1 cellular context compared by ENCODE assay signal in the genomic region with DNA sequence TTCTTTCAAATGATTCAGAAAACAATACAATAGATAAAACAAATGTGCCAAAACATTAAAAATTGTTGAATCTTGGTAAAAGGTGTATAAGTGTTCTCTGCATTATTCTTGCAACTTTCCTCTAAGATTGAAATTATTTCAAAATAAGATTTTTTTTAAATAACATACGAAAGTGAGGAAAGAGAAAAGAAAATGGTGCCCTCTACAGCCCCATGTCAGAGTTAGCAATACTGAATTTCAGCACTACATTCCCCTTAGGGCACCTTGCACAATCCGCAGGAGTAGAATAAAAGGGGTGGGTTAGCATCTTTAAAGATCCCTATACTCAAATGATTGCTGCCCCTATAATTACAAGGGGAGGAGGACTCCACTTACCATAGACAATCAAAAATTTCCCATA.
TF ChIP-seq lines count a peak whose summit lies in the region.

No MANE protein-coding gene starts in this region.

TF ChIP-seq in HCT116, 20 proteins besides CTCF, POLR2A, EP300 and RAD21 (continued from another document):
- TF ChIP-seq REST (IDR thresholded peaks at IDR 0.05; ENCODE audit: low read depth): no peak
